Comparison of ENCODE assay signal across 1 cellular context in the genomic region with DNA sequence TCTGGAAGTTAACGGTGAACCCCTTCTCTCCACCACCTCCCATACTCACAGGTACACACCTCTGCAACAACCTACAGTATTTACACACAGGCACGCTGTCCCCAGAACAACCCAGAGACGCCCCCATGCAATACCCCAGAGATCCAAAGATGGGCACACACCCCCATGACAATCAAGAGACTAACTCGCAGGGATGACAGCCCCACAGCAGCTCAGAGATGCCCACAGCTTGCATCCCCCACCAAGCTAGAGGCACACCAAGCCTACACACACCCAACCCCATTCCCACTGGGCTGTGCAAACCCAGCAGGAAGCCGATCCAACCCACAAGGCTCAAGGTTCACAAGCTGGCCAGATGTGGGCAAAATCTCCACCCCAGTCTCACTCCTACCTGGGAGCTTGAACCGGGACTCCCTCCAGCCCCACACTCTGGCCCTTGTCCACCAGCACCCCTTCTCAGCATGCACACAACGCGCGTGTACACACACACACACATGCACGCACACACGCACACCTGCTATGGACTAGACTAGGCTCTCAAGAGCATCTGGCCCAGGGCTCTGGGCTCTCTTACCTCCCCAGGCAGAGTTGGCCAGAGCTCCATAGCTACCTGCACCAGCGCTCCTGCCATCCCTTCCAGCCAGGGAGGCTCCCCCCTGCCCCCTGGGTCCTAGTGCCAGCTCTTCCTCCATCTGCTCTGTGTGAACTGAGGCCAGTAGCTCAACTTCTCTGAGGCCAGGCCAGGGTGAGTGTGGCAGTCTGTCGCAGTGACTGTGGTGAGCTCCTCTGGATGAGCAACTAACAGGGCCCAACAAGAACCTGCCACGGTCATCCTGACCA.
TF ChIP-seq lines count a peak whose summit lies in the region.

No MANE protein-coding gene starts in this region.

TF ChIP-seq in HepG2, 621 proteins besides CTCF, POLR2A, EP300 and RAD21 (continued from another document and continues in another):
- TF ChIP-seq, protein P1, sequence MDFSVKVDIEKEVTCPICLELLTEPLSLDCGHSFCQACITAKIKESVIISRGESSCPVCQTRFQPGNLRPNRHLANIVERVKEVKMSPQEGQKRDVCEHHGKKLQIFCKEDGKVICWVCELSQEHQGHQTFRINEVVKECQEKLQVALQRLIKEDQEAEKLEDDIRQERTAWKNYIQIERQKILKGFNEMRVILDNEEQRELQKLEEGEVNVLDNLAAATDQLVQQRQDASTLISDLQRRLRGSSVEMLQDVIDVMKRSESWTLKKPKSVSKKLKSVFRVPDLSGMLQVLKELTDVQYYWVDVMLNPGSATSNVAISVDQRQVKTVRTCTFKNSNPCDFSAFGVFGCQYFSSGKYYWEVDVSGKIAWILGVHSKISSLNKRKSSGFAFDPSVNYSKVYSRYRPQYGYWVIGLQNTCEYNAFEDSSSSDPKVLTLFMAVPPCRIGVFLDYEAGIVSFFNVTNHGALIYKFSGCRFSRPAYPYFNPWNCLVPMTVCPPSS (IDR thresholded peaks at IDR 0.05) = no peak
- TF ChIP-seq HDAC2 (CRISPR knock-in tag; IDR thresholded peaks at IDR 0.05) (0 out of 2 replicates have a peak, but pooled peaks have one; percentile 16), IRF2 (CRISPR knock-in tag; IDR thresholded peaks at IDR 0.05) (no peak), ATM (IDR thresholded peaks at IDR 0.05; ENCODE audit: borderline replicate concordance) (no peak), MEF2D (CRISPR knock-in tag; IDR thresholded peaks at IDR 0.05) (no peak), GPN1 (CRISPR knock-in tag; IDR thresholded peaks at IDR 0.05; ENCODE audit: borderline replicate concordance) (no peak), MAF1 (CRISPR knock-in tag; IDR thresholded peaks at IDR 0.05; ENCODE audit: borderline replicate concordance) (no peak), ZNF7 (CRISPR knock-in tag; IDR thresholded peaks at IDR 0.05) (no peak), BRCA1 (CRISPR knock-in tag; IDR thresholded peaks at IDR 0.05) (no peak), KLF12 (CRISPR knock-in tag; IDR thresholded peaks at IDR 0.05; ENCODE audit: borderline replicate concordance) (0 out of 2 replicates have a peak, but pooled peaks have one; percentile 75), ZNF337 (CRISPR knock-in tag; IDR thresholded peaks at IDR 0.05; ENCODE audit: borderline replicate concordance, low read depth) (no peak), SOX13 (IDR thresholded peaks at IDR 0.05) (no peak), SOX13 (CRISPR knock-in tag; conservative IDR thresholded peaks at IDR 0.05 in 1 of 2, IDR thresholded peaks at IDR 0.05 in 1 of 2) (no peak), SMC3 (IDR thresholded peaks at IDR 0.05; ENCODE audit: low read length) (no peak), ZNF367 (CRISPR knock-in tag; IDR thresholded peaks at IDR 0.05; ENCODE audit: borderline replicate concordance) (peak; percentile 56; the same call in 1 of the 2 replicates), ZMAT3 (CRISPR knock-in tag; conservative IDR thresholded peaks at IDR 0.05) (no peak)
- TF ChIP-seq, protein P2, sequence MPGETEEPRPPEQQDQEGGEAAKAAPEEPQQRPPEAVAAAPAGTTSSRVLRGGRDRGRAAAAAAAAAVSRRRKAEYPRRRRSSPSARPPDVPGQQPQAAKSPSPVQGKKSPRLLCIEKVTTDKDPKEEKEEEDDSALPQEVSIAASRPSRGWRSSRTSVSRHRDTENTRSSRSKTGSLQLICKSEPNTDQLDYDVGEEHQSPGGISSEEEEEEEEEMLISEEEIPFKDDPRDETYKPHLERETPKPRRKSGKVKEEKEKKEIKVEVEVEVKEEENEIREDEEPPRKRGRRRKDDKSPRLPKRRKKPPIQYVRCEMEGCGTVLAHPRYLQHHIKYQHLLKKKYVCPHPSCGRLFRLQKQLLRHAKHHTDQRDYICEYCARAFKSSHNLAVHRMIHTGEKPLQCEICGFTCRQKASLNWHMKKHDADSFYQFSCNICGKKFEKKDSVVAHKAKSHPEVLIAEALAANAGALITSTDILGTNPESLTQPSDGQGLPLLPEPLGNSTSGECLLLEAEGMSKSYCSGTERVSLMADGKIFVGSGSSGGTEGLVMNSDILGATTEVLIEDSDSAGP (CRISPR knock-in tag; IDR thresholded peaks at IDR 0.05; ENCODE audit: borderline replicate concordance) = peak; percentile 63
- TF ChIP-seq, protein P3, sequence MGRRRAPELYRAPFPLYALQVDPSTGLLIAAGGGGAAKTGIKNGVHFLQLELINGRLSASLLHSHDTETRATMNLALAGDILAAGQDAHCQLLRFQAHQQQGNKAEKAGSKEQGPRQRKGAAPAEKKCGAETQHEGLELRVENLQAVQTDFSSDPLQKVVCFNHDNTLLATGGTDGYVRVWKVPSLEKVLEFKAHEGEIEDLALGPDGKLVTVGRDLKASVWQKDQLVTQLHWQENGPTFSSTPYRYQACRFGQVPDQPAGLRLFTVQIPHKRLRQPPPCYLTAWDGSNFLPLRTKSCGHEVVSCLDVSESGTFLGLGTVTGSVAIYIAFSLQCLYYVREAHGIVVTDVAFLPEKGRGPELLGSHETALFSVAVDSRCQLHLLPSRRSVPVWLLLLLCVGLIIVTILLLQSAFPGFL (CRISPR knock-in tag; IDR thresholded peaks at IDR 0.05) = no peak
- TF ChIP-seq, protein P4, sequence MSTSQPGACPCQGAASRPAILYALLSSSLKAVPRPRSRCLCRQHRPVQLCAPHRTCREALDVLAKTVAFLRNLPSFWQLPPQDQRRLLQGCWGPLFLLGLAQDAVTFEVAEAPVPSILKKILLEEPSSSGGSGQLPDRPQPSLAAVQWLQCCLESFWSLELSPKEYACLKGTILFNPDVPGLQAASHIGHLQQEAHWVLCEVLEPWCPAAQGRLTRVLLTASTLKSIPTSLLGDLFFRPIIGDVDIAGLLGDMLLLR (CRISPR knock-in tag; IDR thresholded peaks at IDR 0.05) = no peak
- TF ChIP-seq, protein P5, sequence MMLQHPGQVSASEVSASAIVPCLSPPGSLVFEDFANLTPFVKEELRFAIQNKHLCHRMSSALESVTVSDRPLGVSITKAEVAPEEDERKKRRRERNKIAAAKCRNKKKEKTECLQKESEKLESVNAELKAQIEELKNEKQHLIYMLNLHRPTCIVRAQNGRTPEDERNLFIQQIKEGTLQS (CRISPR knock-in tag; IDR thresholded peaks at IDR 0.05) = no peak
- TF ChIP-seq, protein P6, sequence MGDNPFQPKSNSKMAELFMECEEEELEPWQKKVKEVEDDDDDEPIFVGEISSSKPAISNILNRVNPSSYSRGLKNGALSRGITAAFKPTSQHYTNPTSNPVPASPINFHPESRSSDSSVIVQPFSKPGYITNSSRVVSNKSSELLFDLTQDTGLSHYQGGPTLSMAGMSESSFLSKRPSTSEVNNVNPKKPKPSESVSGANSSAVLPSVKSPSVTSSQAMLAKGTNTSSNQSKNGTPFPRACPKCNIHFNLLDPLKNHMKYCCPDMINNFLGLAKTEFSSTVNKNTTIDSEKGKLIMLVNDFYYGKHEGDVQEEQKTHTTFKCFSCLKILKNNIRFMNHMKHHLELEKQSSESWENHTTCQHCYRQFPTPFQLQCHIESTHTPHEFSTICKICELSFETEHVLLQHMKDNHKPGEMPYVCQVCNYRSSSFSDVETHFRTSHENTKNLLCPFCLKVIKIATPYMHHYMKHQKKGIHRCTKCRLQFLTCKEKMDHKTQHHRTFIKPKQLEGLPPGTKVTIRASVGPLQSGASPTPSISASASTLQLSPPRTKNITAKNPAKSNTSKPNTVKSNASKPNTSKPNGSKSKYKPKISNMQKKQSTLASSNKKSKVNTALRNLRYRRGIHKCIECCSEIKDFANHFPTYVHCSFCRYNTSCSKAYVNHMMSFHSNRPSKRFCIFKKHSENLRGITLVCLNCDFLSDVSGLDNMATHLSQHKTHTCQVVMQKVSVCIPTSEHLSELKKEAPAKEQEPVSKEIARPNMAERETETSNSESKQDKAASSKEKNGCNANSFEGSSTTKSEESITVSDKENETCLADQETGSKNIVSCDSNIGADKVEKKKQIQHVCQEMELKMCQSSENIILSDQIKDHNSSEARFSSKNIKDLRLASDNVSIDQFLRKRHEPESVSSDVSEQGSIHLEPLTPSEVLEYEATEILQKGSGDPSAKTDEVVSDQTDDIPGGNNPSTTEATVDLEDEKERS (CRISPR knock-in tag; IDR thresholded peaks at IDR 0.05) = no peak
- TF ChIP-seq, protein P7, sequence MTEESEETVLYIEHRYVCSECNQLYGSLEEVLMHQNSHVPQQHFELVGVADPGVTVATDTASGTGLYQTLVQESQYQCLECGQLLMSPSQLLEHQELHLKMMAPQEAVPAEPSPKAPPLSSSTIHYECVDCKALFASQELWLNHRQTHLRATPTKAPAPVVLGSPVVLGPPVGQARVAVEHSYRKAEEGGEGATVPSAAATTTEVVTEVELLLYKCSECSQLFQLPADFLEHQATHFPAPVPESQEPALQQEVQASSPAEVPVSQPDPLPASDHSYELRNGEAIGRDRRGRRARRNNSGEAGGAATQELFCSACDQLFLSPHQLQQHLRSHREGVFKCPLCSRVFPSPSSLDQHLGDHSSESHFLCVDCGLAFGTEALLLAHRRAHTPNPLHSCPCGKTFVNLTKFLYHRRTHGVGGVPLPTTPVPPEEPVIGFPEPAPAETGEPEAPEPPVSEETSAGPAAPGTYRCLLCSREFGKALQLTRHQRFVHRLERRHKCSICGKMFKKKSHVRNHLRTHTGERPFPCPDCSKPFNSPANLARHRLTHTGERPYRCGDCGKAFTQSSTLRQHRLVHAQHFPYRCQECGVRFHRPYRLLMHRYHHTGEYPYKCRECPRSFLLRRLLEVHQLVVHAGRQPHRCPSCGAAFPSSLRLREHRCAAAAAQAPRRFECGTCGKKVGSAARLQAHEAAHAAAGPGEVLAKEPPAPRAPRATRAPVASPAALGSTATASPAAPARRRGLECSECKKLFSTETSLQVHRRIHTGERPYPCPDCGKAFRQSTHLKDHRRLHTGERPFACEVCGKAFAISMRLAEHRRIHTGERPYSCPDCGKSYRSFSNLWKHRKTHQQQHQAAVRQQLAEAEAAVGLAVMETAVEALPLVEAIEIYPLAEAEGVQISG (CRISPR knock-in tag; IDR thresholded peaks at IDR 0.05) = no peak; the same call in 1 of the 2 replicates
- TF ChIP-seq, protein P8, sequence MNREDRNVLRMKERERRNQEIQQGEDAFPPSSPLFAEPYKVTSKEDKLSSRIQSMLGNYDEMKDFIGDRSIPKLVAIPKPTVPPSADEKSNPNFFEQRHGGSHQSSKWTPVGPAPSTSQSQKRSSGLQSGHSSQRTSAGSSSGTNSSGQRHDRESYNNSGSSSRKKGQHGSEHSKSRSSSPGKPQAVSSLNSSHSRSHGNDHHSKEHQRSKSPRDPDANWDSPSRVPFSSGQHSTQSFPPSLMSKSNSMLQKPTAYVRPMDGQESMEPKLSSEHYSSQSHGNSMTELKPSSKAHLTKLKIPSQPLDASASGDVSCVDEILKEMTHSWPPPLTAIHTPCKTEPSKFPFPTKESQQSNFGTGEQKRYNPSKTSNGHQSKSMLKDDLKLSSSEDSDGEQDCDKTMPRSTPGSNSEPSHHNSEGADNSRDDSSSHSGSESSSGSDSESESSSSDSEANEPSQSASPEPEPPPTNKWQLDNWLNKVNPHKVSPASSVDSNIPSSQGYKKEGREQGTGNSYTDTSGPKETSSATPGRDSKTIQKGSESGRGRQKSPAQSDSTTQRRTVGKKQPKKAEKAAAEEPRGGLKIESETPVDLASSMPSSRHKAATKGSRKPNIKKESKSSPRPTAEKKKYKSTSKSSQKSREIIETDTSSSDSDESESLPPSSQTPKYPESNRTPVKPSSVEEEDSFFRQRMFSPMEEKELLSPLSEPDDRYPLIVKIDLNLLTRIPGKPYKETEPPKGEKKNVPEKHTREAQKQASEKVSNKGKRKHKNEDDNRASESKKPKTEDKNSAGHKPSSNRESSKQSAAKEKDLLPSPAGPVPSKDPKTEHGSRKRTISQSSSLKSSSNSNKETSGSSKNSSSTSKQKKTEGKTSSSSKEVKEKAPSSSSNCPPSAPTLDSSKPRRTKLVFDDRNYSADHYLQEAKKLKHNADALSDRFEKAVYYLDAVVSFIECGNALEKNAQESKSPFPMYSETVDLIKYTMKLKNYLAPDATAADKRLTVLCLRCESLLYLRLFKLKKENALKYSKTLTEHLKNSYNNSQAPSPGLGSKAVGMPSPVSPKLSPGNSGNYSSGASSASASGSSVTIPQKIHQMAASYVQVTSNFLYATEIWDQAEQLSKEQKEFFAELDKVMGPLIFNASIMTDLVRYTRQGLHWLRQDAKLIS (CRISPR knock-in tag; IDR thresholded peaks at IDR 0.05) = no peak
- TF ChIP-seq, protein P9, sequence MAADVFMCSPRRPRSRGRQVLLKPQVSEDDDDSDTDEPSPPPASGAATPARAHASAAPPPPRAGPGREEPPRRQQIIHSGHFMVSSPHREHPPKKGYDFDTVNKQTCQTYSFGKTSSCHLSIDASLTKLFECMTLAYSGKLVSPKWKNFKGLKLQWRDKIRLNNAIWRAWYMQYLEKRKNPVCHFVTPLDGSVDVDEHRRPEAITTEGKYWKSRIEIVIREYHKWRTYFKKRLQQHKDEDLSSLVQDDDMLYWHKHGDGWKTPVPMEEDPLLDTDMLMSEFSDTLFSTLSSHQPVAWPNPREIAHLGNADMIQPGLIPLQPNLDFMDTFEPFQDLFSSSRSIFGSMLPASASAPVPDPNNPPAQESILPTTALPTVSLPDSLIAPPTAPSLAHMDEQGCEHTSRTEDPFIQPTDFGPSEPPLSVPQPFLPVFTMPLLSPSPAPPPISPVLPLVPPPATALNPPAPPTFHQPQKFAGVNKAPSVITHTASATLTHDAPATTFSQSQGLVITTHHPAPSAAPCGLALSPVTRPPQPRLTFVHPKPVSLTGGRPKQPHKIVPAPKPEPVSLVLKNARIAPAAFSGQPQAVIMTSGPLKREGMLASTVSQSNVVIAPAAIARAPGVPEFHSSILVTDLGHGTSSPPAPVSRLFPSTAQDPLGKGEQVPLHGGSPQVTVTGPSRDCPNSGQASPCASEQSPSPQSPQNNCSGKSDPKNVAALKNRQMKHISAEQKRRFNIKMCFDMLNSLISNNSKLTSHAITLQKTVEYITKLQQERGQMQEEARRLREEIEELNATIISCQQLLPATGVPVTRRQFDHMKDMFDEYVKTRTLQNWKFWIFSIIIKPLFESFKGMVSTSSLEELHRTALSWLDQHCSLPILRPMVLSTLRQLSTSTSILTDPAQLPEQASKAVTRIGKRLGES (CRISPR knock-in tag; IDR thresholded peaks at IDR 0.05; ENCODE audit: borderline replicate concordance) = no peak
